In the genomic region with DNA sequence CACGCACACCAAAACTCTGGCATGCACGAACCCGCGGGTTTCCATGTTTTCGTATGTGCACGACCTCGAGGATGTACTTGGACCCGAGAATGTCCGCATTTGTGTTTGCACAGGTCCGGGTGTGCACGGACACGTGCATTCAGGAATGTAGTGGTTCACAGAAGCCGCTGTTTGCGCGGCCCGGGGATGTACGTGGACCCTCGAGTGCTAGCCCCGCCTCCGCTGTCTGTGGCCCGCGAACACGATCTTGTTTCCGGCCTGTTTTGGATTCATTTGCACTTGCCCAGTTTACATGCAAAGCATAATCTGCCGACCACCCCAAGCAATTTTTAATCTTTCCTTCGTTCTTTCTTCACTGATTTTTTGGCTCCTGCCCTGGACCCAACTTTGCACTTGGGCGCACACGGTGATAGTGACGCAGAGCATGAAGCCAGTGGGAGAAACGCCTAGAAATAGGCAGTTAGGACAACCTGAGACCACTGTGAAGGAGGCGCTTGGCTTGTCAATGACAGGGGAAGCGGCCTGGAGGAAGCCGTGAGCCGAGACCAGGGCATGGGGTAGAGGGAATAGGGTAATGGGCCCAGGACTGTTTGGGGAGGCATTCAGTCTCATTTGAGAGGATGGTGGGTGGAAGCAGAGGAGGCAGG, we compare ENCODE assay signal across 9 cellular contexts. TPM values are rescaled to one million over a fixed set of nuclear protein-coding genes. Genes with fewer than 3 reads are reported as not detected.
DNase-seq lines count a peak whose midpoint lies in the region; ATAC-seq and TF ChIP-seq lines count a peak whose summit lies in the region.
"Had no signal": no experiment of that assay in that cellular context is flagged by ENCODE, and none has a peak within 500 bp of the region (broad histone marks: within the 10 kb centered on the region; RNA-seq: fewer than 3 reads in every experiment).

No MANE protein-coding gene starts in this region.

- CTCF ChIA-PET in RWPE1 (lab: Yijun Ruan, JAX), result interaction anchor here (1.2 kb wide), 1 partner anchor 12 kb away, joined by 3 read pairs; no protein-coding TSS in a partner anchor

- no peaks in the 10 kb centered on the region for H3K36me3 ChIP-seq in sigmoid colon

- peak overlapping the region; percentile 21; the same call in 1 of the 2 replicates for H3K4me3 ChIP-seq in GM08714 (ENCODE audit: low read length)
- H3K4me3 ChIP-seq in fibroblast of pulmonary artery (replicated peaks; ENCODE audit: low read depth, low read length), result peak overlapping the region; percentile 37
- peak overlapping the region; percentile 24 to 49 (median 37) for H3K4me3 ChIP-seq in sigmoid colon

- DNase-seq in RWPE1 (ENCODE audit: low spot score), result no peak
- DNase-seq in fibroblast of pulmonary artery (ENCODE audit: low read depth), result no peak
- DNase-seq in sigmoid colon, result no peak
- DNase-seq in cortex of kidney (lab: John Stamatoyannopoulos, UW), result no peak
- DNase-seq in NCI-H748 treated with DMSO at 0.1 percent for 48 hours (lab: John Stamatoyannopoulos, UW), result no peak
- DNase-seq in NCI-H526 (lab: John Stamatoyannopoulos, UW), result no peak
- DNase-seq: NCI-H82 had no signal

- TF ChIP-seq EP300 in sigmoid colon (IDR thresholded peaks at IDR 0.05), result no peak

- WGBS in sigmoid colon, 2 donors, result 95% methylated on average over 34 of the region's 34 CpGs

- TF ChIP-seq CTCF in RWPE1 (conservative IDR thresholded peaks at IDR 0.05; ENCODE audit: low read depth), result no peak
- no peak for TF ChIP-seq CTCF in fibroblast of pulmonary artery (IDR thresholded peaks at IDR 0.05; ENCODE audit: low read length, missing control alignments)
- no peak for TF ChIP-seq CTCF in sigmoid colon (IDR thresholded peaks at IDR 0.05)

- ATAC-seq in HG03342 (IDR thresholded peaks at IDR 0.05; ENCODE audit: unreplicated experiment), result no peak

- H3K27ac ChIP-seq in RWPE1 (peak overlapping the region; percentile 91), sigmoid colon (peak overlapping the region; percentile 95 to 99 (median 97))

- no peaks in the 10 kb centered on the region for H3K9me3 ChIP-seq in sigmoid colon

- POLR2A ChIA-PET in RWPE1 (lab: Yijun Ruan, JAX; ENCODE audit: low non-redundant PET), result interaction anchor here (1.0 kb wide), 1 partner anchor 50 kb away, joined by 3 read pairs; no protein-coding TSS in a partner anchor

- intact Hi-C loops in sigmoid colon (cut with DNase I), result loop anchor here (1.0 kb wide), 2 partner anchors 20 to 44 kb away; no protein-coding TSS in a partner anchor

- TF ChIP-seq POLR2A in sigmoid colon (IDR thresholded peaks at IDR 0.05), result no peak

- peaks cover 4 to 48% (median 38%) of the 10 kb centered on the region in 4 donors for H3K4me1 ChIP-seq in sigmoid colon

- H3K27me3 ChIP-seq in sigmoid colon, result no peaks in the 10 kb centered on the region

RNA-seq across cellular contexts. Expression of gene PTMA, which starts 45.4 kb away (rescaled TPM):
- 1,000 to 10,000 TPM in 2 of 4 donors, 100 to 1,000 TPM in 2; 807 to 1,142 (median 1,007) TPM for total RNA-seq in sigmoid colon
- polyA plus RNA-seq in sigmoid colon, result 1,000 to 10,000 TPM; 1,787 to 2,683 (median 1,800) TPM
